ENCODE assay signal across 8 cellular contexts in genomic region chr5:79237735-79238560, GRCh38. TPM values are rescaled to one million over a fixed set of nuclear protein-coding genes. Genes with fewer than 3 reads are reported as not detected.
DNase-seq lines count a peak whose midpoint lies in the region; ATAC-seq and TF ChIP-seq lines count a peak whose summit lies in the region.

No MANE protein-coding gene starts in this region.

- DNase-seq in A172 (ENCODE audit: low spot score): peak; percentile 46
- no peak for DNase-seq in activated B cell treated with CpG ODN at 0.5 μM for 24 hours

- ATAC-seq in GM21576 (IDR thresholded peaks at IDR 0.05; ENCODE audit: unreplicated experiment): peak; percentile 1
- no peak for ATAC-seq in activated B cell treated with CpG ODN at 0.5 μM for 24 hours (ENCODE audit: low read depth)
- no peak for ATAC-seq in stimulated activated memory B cell treated with anti-CD40 and anti-IgM and Interleukin-4, amounts not matched to agents 10 μg/mL and 1 μg/mL and 100 μg/mL, for 72 hours
- no peak for ATAC-seq in HG03571 (IDR thresholded peaks at IDR 0.05; ENCODE audit: unreplicated experiment)
- no peak for ATAC-seq in GM18520 (IDR thresholded peaks at IDR 0.05; ENCODE audit: unreplicated experiment)
- ATAC-seq in HG02571 (IDR thresholded peaks at IDR 0.05; ENCODE audit: unreplicated experiment): no peak

- TF ChIP-seq CTCF in activated B cell treated with CpG ODN at 0.5 μM for 24 hours (IDR thresholded peaks at IDR 0.05): no peak

- H3K4me3 ChIP-seq in iPS-11a (ENCODE audit: low read depth, low read length): peak overlapping the region; percentile 67

- intact Hi-C loops in activated B cell treated with CpG ODN at 0.5 μM for 24 hours (cut with micrococcal nuclease): loop anchor here (1.0 to 10.0 kb wide), 7 partner anchors 103 to 1417 kb away; partner anchors contain the start of genes ARSB, DHFR, MSH3 and SERINC5

- CTCF ChIA-PET in activated B cell treated with CpG ODN at 0.5 μM for 24 hours (lab: Charles Lee): no interaction called here

- H3K4me3 Mint-ChIP-seq in activated B cell treated with CpG ODN at 0.5 μM for 24 hours: peak overlapping the region; percentile 91
- peak overlapping the region; percentile 86 for H3K4me3 Mint-ChIP-seq in stimulated activated memory B cell treated with anti-CD40 and anti-IgM and Interleukin-4, amounts not matched to agents 10 μg/mL and 1 μg/mL and 100 μg/mL, for 72 hours

- peaks cover 8% of the 10 kb centered on the region for H3K36me3 Mint-ChIP-seq in activated B cell treated with CpG ODN at 0.5 μM for 24 hours (ENCODE audit: low read depth)
- no peaks in the 10 kb centered on the region for H3K36me3 Mint-ChIP-seq in stimulated activated memory B cell treated with anti-CD40 and anti-IgM and Interleukin-4, amounts not matched to agents 10 μg/mL and 1 μg/mL and 100 μg/mL, for 72 hours

- H3K9me3 Mint-ChIP-seq in activated B cell treated with CpG ODN at 0.5 μM for 24 hours: no peaks in the 10 kb centered on the region
- H3K9me3 Mint-ChIP-seq in stimulated activated memory B cell treated with anti-CD40 and anti-IgM and Interleukin-4, amounts not matched to agents 10 μg/mL and 1 μg/mL and 100 μg/mL, for 72 hours: no peaks in the 10 kb centered on the region

- H3K4me1 Mint-ChIP-seq in activated B cell treated with CpG ODN at 0.5 μM for 24 hours: peaks cover 49% of the 10 kb centered on the region
- peaks cover 37% of the 10 kb centered on the region for H3K4me1 Mint-ChIP-seq in stimulated activated memory B cell treated with anti-CD40 and anti-IgM and Interleukin-4, amounts not matched to agents 10 μg/mL and 1 μg/mL and 100 μg/mL, for 72 hours

- POLR2A ChIA-PET in activated B cell treated with CpG ODN at 0.5 μM for 24 hours (lab: Charles Lee): interaction anchor here (0.6 to 1.4 kb wide), 2 partner anchors 13 to 276 kb away, joined by 3 to 4 read pairs; partner anchors contain the start of gene HOMER1

- H3K27me3 Mint-ChIP-seq in activated B cell treated with CpG ODN at 0.5 μM for 24 hours: no peaks in the 10 kb centered on the region
- H3K27me3 Mint-ChIP-seq in stimulated activated memory B cell treated with anti-CD40 and anti-IgM and Interleukin-4, amounts not matched to agents 10 μg/mL and 1 μg/mL and 100 μg/mL, for 72 hours: no peaks in the 10 kb centered on the region

- peak overlapping the region; percentile 39 for H3K27ac Mint-ChIP-seq in activated B cell treated with CpG ODN at 0.5 μM for 24 hours
- peak overlapping the region; percentile 88 for H3K27ac Mint-ChIP-seq in stimulated activated memory B cell treated with anti-CD40 and anti-IgM and Interleukin-4, amounts not matched to agents 10 μg/mL and 1 μg/mL and 100 μg/mL, for 72 hours

RNA-seq across cellular contexts. Expression of gene JMY, which starts 2.0 kb away (rescaled TPM):
- total RNA-seq in A172 (2014; rRNA removed; shearing (Covaris generic)): 10.4 and 12.6 TPM in 2 replicates
- total RNA-seq in activated B cell treated with CpG ODN at 0.5 μM for 24 hours: 6.4 and 6.9 TPM in 2 replicates
